Comparison of ENCODE assay signal across 16 cellular contexts in the genomic region with DNA sequence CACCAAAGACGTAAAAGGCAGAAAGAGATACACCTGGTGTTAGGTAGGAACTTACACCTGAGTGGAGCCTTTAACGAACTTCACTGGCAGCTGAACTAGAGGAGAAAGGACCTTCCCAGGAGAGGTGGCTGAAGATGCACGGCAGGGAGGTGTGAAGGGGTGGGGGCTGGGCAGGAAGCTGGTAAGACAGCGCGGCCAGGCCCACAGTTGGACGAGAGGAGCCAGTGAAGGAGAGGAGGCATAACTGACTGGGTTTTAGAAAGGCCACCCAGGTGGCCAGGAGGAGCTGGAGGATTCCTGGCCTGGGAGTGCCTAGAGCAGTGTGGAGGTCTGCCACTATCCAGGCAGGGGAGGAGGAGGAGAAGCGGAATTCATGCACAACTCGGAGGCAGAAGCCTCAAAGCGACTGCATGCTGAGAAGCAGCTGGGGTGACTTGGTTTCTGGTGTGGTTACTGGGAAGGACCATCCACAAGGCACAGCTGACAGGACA.
"Had no signal": no experiment of that assay in that cellular context is flagged by ENCODE, and none has a peak within 500 bp of the region (broad histone marks: within the 10 kb centered on the region; RNA-seq: fewer than 3 reads in every experiment).

No MANE protein-coding gene starts in this region.

- H3K36me3 ChIP-seq: right lobe of liver had no signal

- H3K27ac Mint-ChIP-seq: activated naive CD8-positive, alpha-beta T cell treated with anti-CD3 and anti-CD28 coated beads, Interleukin-2, amount 50 U/mL, for 24 hours; activated T-helper 1 cell treated with anti-CD3 and anti-CD28 coated beads, Interleukin-12 subunit alpha, Interleukin-12 subunit beta, Interleukin-2, Interleukin-4 antibody, amounts not matched to agents 30 ng/mL and 10 ng/mL and 1 ng/mL, durations not matched to agents 14 hours and 24 hours and 36 hours; naive thymus-derived CD4-positive, alpha-beta T cell; progenitor cell of endocrine pancreas; stimulated activated naive B cell treated with anti-CD40 and anti-IgM and Interleukin-4, amounts not matched to agents 10 μg/mL and 1 μg/mL and 100 μg/mL, for 72 hours had no signal

- H3K4me3 ChIP-seq: ascending aorta, gastrocnemius medialis, right lobe of liver, spleen, suprapubic skin had no signal

- H3K4me1 ChIP-seq: ascending aorta, gastrocnemius medialis, right lobe of liver, spleen, suprapubic skin had no signal

- H3K27me3 ChIP-seq: ascending aorta, gastrocnemius medialis, right lobe of liver, spleen, suprapubic skin had no signal

- DNase-seq: activated CD4-positive, alpha-beta T cell treated with anti-CD3 and anti-CD28 coated beads, Interleukin-2, amount 50 U/mL, for 1 hour; activated naive CD4-positive, alpha-beta T cell; activated naive CD8-positive, alpha-beta T cell treated with anti-CD3 and anti-CD28 coated beads, Interleukin-2, amount 50 U/mL, for 24 hours; effector CD4-positive, alpha-beta T cell; gastrocnemius medialis; kidney; midbrain; right lobe of liver; spleen; stimulated activated CD4-positive, alpha-beta T cell treated with anti-CD3 and anti-CD28 coated beads, Interleukin-1b, Interleukin-23, amount 100 ng/mL, for 48 hours; stimulated activated naive B cell treated with anti-CD40 and anti-IgM and Interleukin-4, amounts not matched to agents 10 μg/mL and 1 μg/mL and 100 μg/mL, for 72 hours had no signal

- H3K9me3 ChIP-seq: gastrocnemius medialis, right lobe of liver, suprapubic skin had no signal

- H3K27me3 Mint-ChIP-seq: activated naive CD8-positive, alpha-beta T cell treated with anti-CD3 and anti-CD28 coated beads, Interleukin-2, amount 50 U/mL, for 24 hours; naive thymus-derived CD4-positive, alpha-beta T cell; progenitor cell of endocrine pancreas; stimulated activated naive B cell treated with anti-CD40 and anti-IgM and Interleukin-4, amounts not matched to agents 10 μg/mL and 1 μg/mL and 100 μg/mL, for 72 hours had no signal

- H3K27ac ChIP-seq: ascending aorta, gastrocnemius medialis, right lobe of liver, spleen, suprapubic skin had no signal

- H3K4me3 Mint-ChIP-seq: activated naive CD8-positive, alpha-beta T cell treated with anti-CD3 and anti-CD28 coated beads, Interleukin-2, amount 50 U/mL, for 24 hours; activated T-helper 1 cell treated with anti-CD3 and anti-CD28 coated beads, Interleukin-12 subunit alpha, Interleukin-12 subunit beta, Interleukin-2, Interleukin-4 antibody, amounts not matched to agents 30 ng/mL and 10 ng/mL and 1 ng/mL, durations not matched to agents 14 hours and 24 hours and 36 hours; stimulated activated naive B cell treated with anti-CD40 and anti-IgM and Interleukin-4, amounts not matched to agents 10 μg/mL and 1 μg/mL and 100 μg/mL, for 72 hours had no signal
